ENCODE assay signal across 20 cellular contexts in the genomic region with DNA sequence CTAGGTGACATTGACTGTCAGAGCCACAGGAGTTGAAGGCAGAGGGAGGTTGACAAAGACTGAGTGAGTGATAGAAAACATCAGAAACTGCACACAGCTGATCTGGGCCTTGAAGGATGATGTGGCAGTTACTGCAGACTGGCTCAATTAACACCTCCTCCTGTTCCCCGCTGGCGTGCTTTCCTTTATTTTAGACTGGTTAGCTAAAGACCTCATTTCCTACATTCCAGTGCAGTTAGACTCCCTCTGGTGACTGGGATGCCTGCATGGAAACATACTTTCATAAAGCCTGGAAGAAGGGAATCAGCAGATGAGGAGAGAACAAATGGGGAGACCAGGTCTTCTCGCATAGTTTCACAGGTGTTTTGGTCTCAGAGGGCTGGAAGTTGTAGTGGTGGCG.
"Had no signal": no experiment of that assay in that cellular context is flagged by ENCODE, and none has a peak within 500 bp of the region (broad histone marks: within the 10 kb centered on the region; RNA-seq: fewer than 3 reads in every experiment).

No MANE protein-coding gene starts in this region.

- H3K27ac ChIP-seq: heart left ventricle, right atrium auricular region, sigmoid colon, skin epidermis, stomach, thoracic aorta, transverse colon had no signal

- H3K4me3 Mint-ChIP-seq: naive thymus-derived CD8-positive, alpha-beta T cell; neural crest cell had no signal

- H3K27me3 ChIP-seq: heart left ventricle, right atrium auricular region, sigmoid colon, stomach, transverse colon had no signal

- H3K27me3 Mint-ChIP-seq: naive thymus-derived CD8-positive, alpha-beta T cell had no signal

- H3K9me3 ChIP-seq: heart left ventricle, mucosa of descending colon, right atrium auricular region, sigmoid colon, stomach, thoracic aorta, transverse colon had no signal

- FAIRE-seq: colon, frontal cortex had no signal

- H3K4me3 ChIP-seq: heart left ventricle, mucosa of descending colon, right atrium auricular region, sigmoid colon, skin epidermis, stomach, thoracic aorta, transverse colon had no signal

- H3K4me1 ChIP-seq: heart left ventricle, right atrium auricular region, sigmoid colon, transverse colon had no signal

- H3K9me3 Mint-ChIP-seq: naive thymus-derived CD8-positive, alpha-beta T cell; neural crest cell had no signal

- DNase-seq: dermis blood vessel endothelial cell; heart left ventricle; hippocampal formation; kidney glomerular epithelial cell; mucosa of descending colon; naive thymus-derived CD8-positive, alpha-beta T cell; posterior cingulate gyrus; sigmoid colon; stimulated activated CD4-positive, alpha-beta T cell treated with anti-CD3 and anti-CD28 coated beads, Interleukin-2, amount 100 ng/mL, for 24 hours; stimulated activated CD4-positive, alpha-beta T cell treated with anti-CD3 and anti-CD28 coated beads, Interleukin-4, amount 100 ng/mL, for 4 hours; stimulated activated naive CD4-positive, alpha-beta T cell; stomach; substantia nigra; transverse colon had no signal

- ATAC-seq: heart left ventricle; mucosa of descending colon; naive thymus-derived CD8-positive, alpha-beta T cell had no signal
